In genomic region chr4:81786770-81787169, GRCh38 we compare ENCODE assay signal across 17 cellular contexts.
DNase-seq lines count a peak whose midpoint lies in the region; ATAC-seq and TF ChIP-seq lines count a peak whose summit lies in the region.
"Had no signal": no experiment of that assay in that cellular context is flagged by ENCODE, and none has a peak within 500 bp of the region (broad histone marks: within the 10 kb centered on the region; RNA-seq: fewer than 3 reads in every experiment).

No MANE protein-coding gene starts in this region.

- H3K27me3 Mint-ChIP-seq in natural killer cell treated with Interleukin-12 subunit alpha and Interleukin-12 subunit beta and Interleukin-15 and Interleukin-18, amount 100 ng/mL, for 72 hours = no peaks in the 10 kb centered on the region
- H3K27me3 Mint-ChIP-seq: B cell had no signal

- H3K36me3 ChIP-seq in SK-N-MC (ENCODE audit: insufficient read depth, low read length) (no peaks in the 10 kb centered on the region), left lung (no peaks in the 10 kb centered on the region), psoas muscle (ENCODE audit: insufficient read depth in 1 of 2, low read depth in 1 of 2) (no peaks in the 10 kb centered on the region)
- H3K36me3 ChIP-seq: MG63 had no signal

- no peaks in the 10 kb centered on the region for H3K9me3 ChIP-seq in SK-N-MC (ENCODE audit: low read depth, low read length)
- no peaks in the 10 kb centered on the region for H3K9me3 ChIP-seq in left lung
- H3K9me3 ChIP-seq in psoas muscle = no peaks in the 10 kb centered on the region
- H3K9me3 ChIP-seq: MG63 had no signal

- H3K4me3 Mint-ChIP-seq in natural killer cell treated with Interleukin-12 subunit alpha and Interleukin-12 subunit beta and Interleukin-15 and Interleukin-18, amount 100 ng/mL, for 72 hours = no peak overlapping the region
- H3K4me3 Mint-ChIP-seq: B cell; CD4-positive, CD25-positive, alpha-beta regulatory T cell; GM23338 had no signal

- intact Hi-C loops in left lung (cut with DNase I) = no loop called here
- intact Hi-C loops in psoas muscle (cut with DNase I) = no loop called here

- H3K4me3 ChIP-seq in SK-N-MC (no peak overlapping the region; the same call in 1 of the 2 replicates), left lung (no peak overlapping the region), psoas muscle (no peak overlapping the region)
- H3K4me3 ChIP-seq: GM23338, MG63 had no signal

- H3K4me1 ChIP-seq in left lung = peaks cover 0 to 7% of the 10 kb centered on the region in 2 donors
- no peaks in the 10 kb centered on the region for H3K4me1 ChIP-seq in psoas muscle

- no peaks in the 10 kb centered on the region for H3K9me3 Mint-ChIP-seq in natural killer cell treated with Interleukin-12 subunit alpha and Interleukin-12 subunit beta and Interleukin-15 and Interleukin-18, amount 100 ng/mL, for 72 hours
- H3K9me3 Mint-ChIP-seq: GM23338 had no signal

- H3K27ac ChIP-seq in SK-N-MC = peak overlapping the region; percentile 92
- H3K27ac ChIP-seq in left lung = peak overlapping the region; percentile 10 to 39
- no peak overlapping the region for H3K27ac ChIP-seq in psoas muscle

- ATAC-seq in left lung (no peak), psoas muscle (no peak)
- ATAC-seq in natural killer cell treated with Interleukin-12 subunit alpha and Interleukin-12 subunit beta and Interleukin-15 and Interleukin-18, amount 100 ng/mL, for 72 hours = no peak
- ATAC-seq: GM23338 had no signal

- H3K9ac ChIP-seq in SK-N-MC (ENCODE audit: insufficient read length) = no peak overlapping the region

- peaks cover 5 to 13% of the 10 kb centered on the region in 2 donors for H3K4me1 Mint-ChIP-seq in natural killer cell treated with Interleukin-12 subunit alpha and Interleukin-12 subunit beta and Interleukin-15 and Interleukin-18, amount 100 ng/mL, for 72 hours (ENCODE audit: low read depth in 2 of 2)
- H3K4me1 Mint-ChIP-seq: GM23338 had no signal

- no peaks in the 10 kb centered on the region for H3K27me3 ChIP-seq in left lung
- H3K27me3 ChIP-seq in psoas muscle (ENCODE audit: insufficient read depth in 3 of 3, low read length in 2 of 3) = no peaks in the 10 kb centered on the region
- H3K27me3 ChIP-seq: MG63 had no signal

- WGBS in psoas muscle, 3 donors = 46 to 66% (median 47%) methylated on average over 1 of the region's 1 CpG

- TF ChIP-seq CTCF in left lung (IDR thresholded peaks at IDR 0.05) = no peak
- TF ChIP-seq CTCF in psoas muscle (IDR thresholded peaks at IDR 0.05) = no peak

- DNase-seq in NCI-H1694 (lab: John Stamatoyannopoulos, UW) = peak; percentile 37
- DNase-seq in SK-N-MC (ENCODE audit: low read depth, low spot score) = no peak
- DNase-seq in left lung = no peak
- peak; percentile 34 for DNase-seq in superior temporal gyrus (ENCODE audit: extremely low spot score)
- no peak for DNase-seq in psoas muscle
- DNase-seq in natural killer cell treated with Interleukin-12 subunit alpha and Interleukin-12 subunit beta and Interleukin-15 and Interleukin-18, amount 100 ng/mL, for 72 hours (ENCODE audit: low spot score) = no peak
- no peak for DNase-seq in AG08395 (ENCODE audit: low spot score)
- DNase-seq: Calu3; CD4-positive, CD25-positive, alpha-beta regulatory T cell; DND-41; KG1; MG63; NCI-H1092 treated with DMSO at 0.1 percent for 48 hours; NCI-H526 treated with DMSO at 0.1 percent for 48 hours; SHP77 treated with DMSO at 0.1 percent for 48 hours had no signal

- no peaks in the 10 kb centered on the region for H3K36me3 Mint-ChIP-seq in natural killer cell treated with Interleukin-12 subunit alpha and Interleukin-12 subunit beta and Interleukin-15 and Interleukin-18, amount 100 ng/mL, for 72 hours
- H3K36me3 Mint-ChIP-seq: CD4-positive, CD25-positive, alpha-beta regulatory T cell had no signal

- no peak overlapping the region for H3K27ac Mint-ChIP-seq in natural killer cell treated with Interleukin-12 subunit alpha and Interleukin-12 subunit beta and Interleukin-15 and Interleukin-18, amount 100 ng/mL, for 72 hours
- H3K27ac Mint-ChIP-seq: B cell; CD4-positive, CD25-positive, alpha-beta regulatory T cell; GM23338 had no signal

Comparison
In these comparisons a context has a peak if more than half of its experiments do, and no peak if none do; other contexts are left out.
1. DNase-seq: peak in NCI-H1694 (single experiment) and superior temporal gyrus (single experiment); none in SK-N-MC (single experiment), left lung (0 of 2), psoas muscle (0 of 2), natural killer cell treated with Interleukin-12 subunit alpha and Interleukin-12 subunit beta and Interleukin-15 and Interleukin-18, amount 100 ng/mL, for 72 hours (single experiment) and AG08395 (single experiment).